ENCODE assay signal across 8 cellular contexts in the genomic region with DNA sequence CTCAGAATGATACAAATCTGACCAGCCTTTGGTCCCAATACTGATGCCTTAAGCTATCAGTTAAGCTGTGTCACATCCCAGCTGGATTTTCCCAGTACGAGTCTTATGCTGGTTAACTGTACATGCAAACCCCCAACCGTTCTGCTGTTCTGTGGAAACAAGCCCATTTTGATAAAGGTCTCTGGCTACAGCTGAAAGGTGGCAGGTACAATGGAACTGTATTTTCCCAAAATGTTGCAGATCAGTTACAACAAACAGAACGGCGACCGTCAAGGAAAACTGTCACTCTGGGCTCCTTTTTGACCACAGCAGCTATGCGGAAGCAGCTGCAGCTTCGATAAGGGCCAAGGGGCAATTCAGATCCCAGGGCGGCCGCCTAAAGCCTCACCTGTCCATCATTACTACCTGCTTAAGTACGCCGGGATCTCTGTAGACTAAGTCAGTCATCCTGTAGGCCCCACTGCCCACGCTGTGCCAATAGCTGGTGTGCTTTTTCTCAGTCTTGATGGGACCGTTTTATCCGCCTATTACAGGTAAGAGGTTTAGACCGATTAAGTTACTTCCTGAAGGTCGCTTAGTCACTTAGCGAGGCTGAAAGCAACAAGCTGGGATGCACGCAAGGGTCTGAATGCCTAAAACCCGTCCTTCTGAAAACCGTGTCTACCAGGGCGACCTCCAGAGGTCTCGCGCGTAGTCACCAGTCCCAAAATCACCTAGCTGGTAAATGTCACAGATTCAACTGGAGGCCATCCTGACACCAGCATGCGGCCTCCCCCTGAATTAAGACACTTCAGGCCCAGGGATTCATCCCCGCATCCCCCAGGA. TPM values are rescaled to one million over a fixed set of nuclear protein-coding genes. Genes with fewer than 3 reads are reported as not detected.
DNase-seq lines count a peak whose midpoint lies in the region; ATAC-seq, FAIRE-seq and TF ChIP-seq lines count a peak whose summit lies in the region.

No MANE protein-coding gene starts in this region.

- peaks cover 0 to 3% of the 10 kb centered on the region in 2 experiments; a peak in 1 of 5 replicates for H3K27me3 ChIP-seq in HepG2 (ENCODE audit: control insufficient read depth in 1 of 2, insufficient read depth in 2 of 2, low read length in 2 of 2)

- peaks cover 28% of the 10 kb centered on the region for H3K79me2 ChIP-seq in HepG2 (ENCODE audit: insufficient read depth, low read length)

- H3K4me1 ChIP-seq in HepG2 (ENCODE audit: insufficient read depth, low read length), result peaks cover 38% of the 10 kb centered on the region

- WGBS in HepG2 (ENCODE audit: low lambda C conversion rate), result 3% methylated on average over 7 of the region's 26 CpGs

- peak in 1 of 2 experiments; percentile 41; a peak in 1 of 4 replicates for TF ChIP-seq POLR2A in HepG2 (IDR thresholded peaks at IDR 0.05; ENCODE audit: insufficient read depth in 1 of 2, low read depth in 2 of 2, low read length in 2 of 2)

- H3K4me3 ChIP-seq in HepG2 (replicated peaks in 1 of 3; ENCODE audit: insufficient read depth in 1 of 3, low read depth in 2 of 3, low read length in 3 of 3), result peak overlapping the region; percentile 95 to 99 (median 96)

- peak overlapping the region; percentile 94 for H3K4me3 Mint-ChIP-seq in central memory CD8-positive, alpha-beta T cell

- peaks cover 42% of the 10 kb centered on the region for H3K4me1 Mint-ChIP-seq in central memory CD8-positive, alpha-beta T cell

- BruUV-seq in HepG2 (replicated peaks; lab: Mats Ljungman, UMichigan), result TSS peak; percentile 78

- peaks cover 45% of the 10 kb centered on the region for H4K20me1 ChIP-seq in HepG2 (ENCODE audit: insufficient read depth, low read length)

- peak overlapping the region; percentile 96 for H3K9ac ChIP-seq in HepG2 (ENCODE audit: insufficient read depth, low read depth, low read length)

- no peak for FAIRE-seq in HepG2 (lab: Jason Lieb, UNC)

- DNase-seq in DMS79 treated with DMSO at 0.1 percent for 48 hours (lab: John Stamatoyannopoulos, UW) (peak; percentile 72), KBM-7 (peak; percentile 66), T-helper 9 cell (peak; percentile 43), HepG2 (ENCODE audit: low spot score) (peak; percentile 28)
- DNase-seq in central memory CD8-positive, alpha-beta T cell (ENCODE audit: low spot score in 2 of 2), result peak; percentile 34 to 52
- DNase-seq in stimulated activated CD4-positive, alpha-beta T cell treated with anti-CD3 and anti-CD28 coated beads, TNF-alpha, amount 100 ng/mL, for 4 hours (ENCODE audit: low read depth in 3 of 3), result peak; percentile 41 to 52 (median 47)

- H3K27ac ChIP-seq in HepG2 (ENCODE audit: extremely low read length, insufficient read depth, low read length), result peak overlapping the region; percentile 66

- peak overlapping the region; percentile 76 for H3K4me2 ChIP-seq in HepG2 (ENCODE audit: low read depth, low read length)

- CTCF ChIA-PET in HepG2 (lab: Yijun Ruan, JAX; ENCODE audit: low intra/inter-chr PET ratio, low total read pairs), result no interaction called here

- H3K9me3 ChIP-seq in HepG2 (ENCODE audit: low read length), result no peaks in the 10 kb centered on the region

- peak overlapping the region; percentile 89 for H3K27ac Mint-ChIP-seq in central memory CD8-positive, alpha-beta T cell (ENCODE audit: low read depth)

- peak; percentile 43; the same call in 1 of the 2 replicates for TF ChIP-seq CTCF in HepG2 (CRISPR knock-in tag; IDR thresholded peaks at IDR 0.05)

- H3K27me3 Mint-ChIP-seq in central memory CD8-positive, alpha-beta T cell, result no peaks in the 10 kb centered on the region

- peaks cover 58% of the 10 kb centered on the region for H3K36me3 Mint-ChIP-seq in central memory CD8-positive, alpha-beta T cell (ENCODE audit: insufficient read depth)

- in situ Hi-C loops in KBM-7 (cut with MboI; ENCODE audit: low pct_unique_long_range_greater_than_20kb, low sequenced_read_pairs) (no loop called here), HepG2 (cut with HindIII; ENCODE audit: extremely low pct_ligation_motif_present, low pct_unique_long_range_greater_than_20kb) (loop anchor here (25.0 kb wide), 1 partner anchor 344 kb away; a partner anchor contains a TSS)

- intact Hi-C loops in HepG2 (cut with micrococcal nuclease; ENCODE audit: unreplicated experiment), result loop anchor here (2.0 kb wide), 1 partner anchor 28 kb away; a partner anchor contains a TSS

- H3K9me3 Mint-ChIP-seq in central memory CD8-positive, alpha-beta T cell, result no peaks in the 10 kb centered on the region

- TF ChIP-seq RAD21 in HepG2 (CRISPR knock-in tag; IDR thresholded peaks at IDR 0.05), result no peak

- H2AFZ ChIP-seq in HepG2 (ENCODE audit: low read length), result no peak overlapping the region

- POLR2A ChIA-PET in HepG2 (lab: Yijun Ruan, JAX), result interaction anchor here (0.6 to 6.6 kb wide), 40 partner anchors 9 to 1898 kb away, joined by 3 to 139 read pairs (median 7); a partner anchor contains a TSS

- peaks cover 13 to 39% of the 10 kb centered on the region in 2 experiments for H3K36me3 ChIP-seq in HepG2 (replicated peaks in 1 of 2; ENCODE audit: control insufficient read depth in 1 of 2, insufficient read depth in 2 of 2, low read length in 2 of 2)

- no peak for TF ChIP-seq EP300 in HepG2 (IDR thresholded peaks at IDR 0.05; ENCODE audit: low read depth in 2 of 2, low read length in 2 of 2)
- TF ChIP-seq EP300 in HepG2 (CRISPR knock-in tag; IDR thresholded peaks at IDR 0.05; ENCODE audit: borderline replicate concordance), result no peak

- ATAC-seq in GM21367 (IDR thresholded peaks at IDR 0.05; ENCODE audit: unreplicated experiment), result peak; percentile 5
- peak; percentile 66 for ATAC-seq in central memory CD8-positive, alpha-beta T cell (replicated peaks; ENCODE audit: extremely low read depth, poor library complexity, severe bottlenecking)
- ATAC-seq in HepG2, result peak; percentile 10
- no peak for ATAC-seq in GM18858 (IDR thresholded peaks at IDR 0.05; ENCODE audit: unreplicated experiment)

TF ChIP-seq in HepG2, 621 proteins besides CTCF, POLR2A, EP300 and RAD21 (continues in another document):
- TF ChIP-seq MED1 (CRISPR knock-in tag; IDR thresholded peaks at IDR 0.05) (peak; percentile 37), POLR2G (IDR thresholded peaks at IDR 0.05; ENCODE audit: low read depth, low read length) (0 out of 2 replicates have a peak, but pooled peaks have one; percentile 51), ZNF251 (CRISPR knock-in tag; IDR thresholded peaks at IDR 0.05) (peak; percentile 41; the same call in 1 of the 2 replicates), TGIF2 (CRISPR knock-in tag; IDR thresholded peaks at IDR 0.05) (no peak; the same call in 1 of the 2 replicates), ZNF253 (CRISPR knock-in tag; IDR thresholded peaks at IDR 0.05; ENCODE audit: borderline replicate concordance) (0 out of 2 replicates have a peak, but pooled peaks have one; percentile 17), SIX4 (CRISPR knock-in tag; IDR thresholded peaks at IDR 0.05) (no peak), ZNF615 (CRISPR knock-in tag; IDR thresholded peaks at IDR 0.05; ENCODE audit: borderline replicate concordance) (no peak)

RNA-seq across cellular contexts. Expression of a gene that starts 11.1 kb away (rescaled TPM):
- total RNA-seq in HepG2 (2016; rRNA removed; fragmentation: Illumina TruSeq; extraction: Trizol), result 10.3 and 10.4 TPM in 2 replicates
- 2.2 and 3.5 TPM in 2 replicates for total RNA-seq in HepG2 (2016; cell fraction: cytosol; rRNA removed; fragmentation: Illumina TruSeq; extraction: Trizol; ENCODE audit: low read depth)
- total RNA-seq in HepG2 (2016; cell fraction: insoluble cytoplasmic fraction; rRNA removed; fragmentation: Illumina TruSeq; extraction: Trizol), result 10.9 and 11.3 TPM in 2 replicates
- total RNA-seq in HepG2 (2016; cell fraction: membrane; rRNA removed; fragmentation: Illumina TruSeq; extraction: Trizol), result 8.9 and 9.7 TPM in 2 replicates
- 4.5 and 6.4 TPM in 2 replicates for total RNA-seq in HepG2 (2016; cell fraction: nucleus; rRNA removed; fragmentation: Illumina TruSeq; extraction: Trizol)
- polyA plus RNA-seq in HepG2 (2011; rRNA removed), result 166 and 170 TPM in 2 replicates
- 190 and 230 TPM in 2 replicates for polyA plus RNA-seq in HepG2 (2011; cell fraction: cytosol; rRNA removed)
- polyA plus RNA-seq in HepG2 (2011; cell fraction: nucleus; rRNA removed), result 40.5 and 59.0 TPM in 2 replicates
- 39.3 and 44.1 TPM in 2 replicates for polyA plus RNA-seq in HepG2 (2012)
- polyA plus RNA-seq in HepG2 (2016; cell fraction: cytosol; fragmentation: Illumina TruSeq; extraction: Trizol; ENCODE audit: low read depth), result 3.5 and 4.2 TPM in 2 replicates
- polyA plus RNA-seq in HepG2 (2016; cell fraction: insoluble cytoplasmic fraction; fragmentation: Illumina TruSeq; extraction: Trizol; ENCODE audit: low read depth), result 10.3 and 11.6 TPM in 2 replicates
- polyA plus RNA-seq in HepG2 (2016; cell fraction: membrane; fragmentation: Illumina TruSeq; extraction: Trizol; ENCODE audit: low read depth), result 7.3 and 8.0 TPM in 2 replicates
- polyA plus RNA-seq in HepG2 (2016; cell fraction: nucleus; fragmentation: Illumina TruSeq; extraction: Trizol; ENCODE audit: insufficient read depth, low read depth), result 9.3 and 9.9 TPM in 2 replicates
- polyA minus RNA-seq in HepG2 (2011; rRNA and poly(A)+ RNA removed; ENCODE audit: low replicate concordance), result 0.44 and 146 TPM in 2 replicates
- 79.2 and 84.6 TPM in 2 replicates for polyA minus RNA-seq in HepG2 (2011; cell fraction: cytosol; rRNA and poly(A)+ RNA removed)
- polyA minus RNA-seq in HepG2 (2011; cell fraction: nucleus; rRNA and poly(A)+ RNA removed), result 22.8 and 32.4 TPM in 2 replicates

RNA-seq across cellular contexts. Expression of a gene that starts 28.0 kb away (rescaled TPM):
- 28.3 and 29.0 TPM in 2 replicates for total RNA-seq in HepG2 (2016; rRNA removed; fragmentation: Illumina TruSeq; extraction: Trizol)
- total RNA-seq in HepG2 (2016; cell fraction: cytosol; rRNA removed; fragmentation: Illumina TruSeq; extraction: Trizol; ENCODE audit: low read depth), result 6.3 and 7.3 TPM in 2 replicates
- total RNA-seq in HepG2 (2016; cell fraction: insoluble cytoplasmic fraction; rRNA removed; fragmentation: Illumina TruSeq; extraction: Trizol), result 25.1 and 26.9 TPM in 2 replicates
- 9.7 and 10.6 TPM in 2 replicates for total RNA-seq in HepG2 (2016; cell fraction: membrane; rRNA removed; fragmentation: Illumina TruSeq; extraction: Trizol)
- total RNA-seq in HepG2 (2016; cell fraction: nucleus; rRNA removed; fragmentation: Illumina TruSeq; extraction: Trizol), result 16.7 and 17.0 TPM in 2 replicates
- polyA plus RNA-seq in HepG2 (2011; rRNA removed), result 40.5 and 42.9 TPM in 2 replicates
- polyA plus RNA-seq in HepG2 (2011; cell fraction: cytosol; rRNA removed), result 21.1 and 22.7 TPM in 2 replicates
- polyA plus RNA-seq in HepG2 (2011; cell fraction: nucleus; rRNA removed), result 49.6 and 57.0 TPM in 2 replicates
- 19.2 and 20.5 TPM in 2 replicates for polyA plus RNA-seq in HepG2 (2012)
- 7.3 and 8.6 TPM in 2 replicates for polyA plus RNA-seq in HepG2 (2016; cell fraction: cytosol; fragmentation: Illumina TruSeq; extraction: Trizol; ENCODE audit: low read depth)
- polyA plus RNA-seq in HepG2 (2016; cell fraction: insoluble cytoplasmic fraction; fragmentation: Illumina TruSeq; extraction: Trizol; ENCODE audit: low read depth), result 29.9 and 35.0 TPM in 2 replicates
- 9.6 and 11.2 TPM in 2 replicates for polyA plus RNA-seq in HepG2 (2016; cell fraction: membrane; fragmentation: Illumina TruSeq; extraction: Trizol; ENCODE audit: low read depth)
- 32.0 and 34.2 TPM in 2 replicates for polyA plus RNA-seq in HepG2 (2016; cell fraction: nucleus; fragmentation: Illumina TruSeq; extraction: Trizol; ENCODE audit: insufficient read depth, low read depth)
- 7.9 and 23.4 TPM in 2 replicates for polyA minus RNA-seq in HepG2 (2011; rRNA and poly(A)+ RNA removed; ENCODE audit: low replicate concordance)
- 4.7 and 6.0 TPM in 2 replicates for polyA minus RNA-seq in HepG2 (2011; cell fraction: cytosol; rRNA and poly(A)+ RNA removed)
- 25.8 and 37.4 TPM in 2 replicates for polyA minus RNA-seq in HepG2 (2011; cell fraction: nucleus; rRNA and poly(A)+ RNA removed)
